1 cellular context compared by ENCODE assay signal in genomic region chr6:34236423-34237315, GRCh38.
TF ChIP-seq lines count a peak whose summit lies in the region.

HMGA1 (plus strand) TSS chr6:34236873; CDS start chr6:34240781, 3,908 bp downstream.

TF ChIP-seq in GM23338, 12 proteins besides CTCF, POLR2A, EP300 and RAD21 (continued from another document):
- no peak for TF ChIP-seq ZNF462 (CRISPR knock-in tag; IDR thresholded peaks at IDR 0.05)
- TF ChIP-seq ZNF331 (CRISPR knock-in tag; IDR thresholded peaks at IDR 0.05; ENCODE audit: low read depth), result no peak
- TF ChIP-seq STAT1 (IDR thresholded peaks at IDR 0.05; ENCODE audit: unreplicated experiment), result no peak
- TF ChIP-seq NANOG (IDR thresholded peaks at IDR 0.05; ENCODE audit: borderline replicate concordance), result no peak
- peak; percentile 98 for TF ChIP-seq POLR2AphosphoS5 (IDR thresholded peaks at IDR 0.05; ENCODE audit: low read depth)
- no peak for TF ChIP-seq EZH2 (IDR thresholded peaks at IDR 0.05; ENCODE audit: low read depth, unreplicated experiment)
- TF ChIP-seq CREB1 (CRISPR knock-in tag; IDR thresholded peaks at IDR 0.05; ENCODE audit: low read depth), result peak; percentile 87
- no peak for TF ChIP-seq REST (IDR thresholded peaks at IDR 0.05; ENCODE audit: unreplicated experiment)
- TF ChIP-seq ZNF114 (CRISPR knock-in tag; IDR thresholded peaks at IDR 0.05), result no peak
TF ChIP-seq in GM23338: peak in this region for 3.
